11 cellular contexts compared by ENCODE assay signal in the genomic region with DNA sequence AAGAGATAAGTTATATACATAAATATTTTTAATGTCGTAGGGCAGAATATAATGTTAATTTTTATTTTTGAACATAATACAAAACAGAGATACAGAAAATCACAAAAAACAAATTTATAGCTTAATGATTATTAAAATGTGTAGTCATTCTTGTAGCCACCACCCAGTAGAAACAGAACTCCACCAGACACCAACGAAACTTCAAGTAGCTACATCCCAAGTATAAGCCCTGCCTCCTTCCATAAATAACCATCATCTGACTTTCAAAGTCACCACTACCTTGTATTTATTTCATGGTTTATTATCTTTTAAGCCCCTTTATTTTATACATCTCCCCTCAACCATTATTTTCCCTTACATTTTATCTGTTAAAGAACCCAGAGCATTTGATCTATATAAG.
"Had no signal": no experiment of that assay in that cellular context is flagged by ENCODE, and none has a peak within 500 bp of the region (broad histone marks: within the 10 kb centered on the region; RNA-seq: fewer than 3 reads in every experiment).

No MANE protein-coding gene starts in this region.

- ATAC-seq: GM23338, HCT116 had no signal

- H3K4me1 Mint-ChIP-seq: GM23338, H9 had no signal

- H3K36me3 ChIP-seq: HAP-1 had no signal

- H3K27ac ChIP-seq: GM23248 had no signal

- H3K9me3 ChIP-seq: HAP-1 had no signal

- H3K27ac Mint-ChIP-seq: GM23338, H9, HFFc6 had no signal

- H3K4me1 ChIP-seq: HAP-1 had no signal

- H3K4me3 Mint-ChIP-seq: GM23338, H9, HFFc6 had no signal

- FAIRE-seq: H1, H54 had no signal

- DNase-seq: GM23248, GOT3, H7, H9, HCEC 1CT, HFFc6 had no signal

- H3K4me3 ChIP-seq: GM23248, GM23338, HAP-1 had no signal

- H3K4me2 ChIP-seq: GM23338 had no signal

- H2AFZ ChIP-seq: GM23248, GM23338 had no signal

- H3K9ac ChIP-seq: GM23248 had no signal
